12 cellular contexts compared by ENCODE assay signal in the genomic region with DNA sequence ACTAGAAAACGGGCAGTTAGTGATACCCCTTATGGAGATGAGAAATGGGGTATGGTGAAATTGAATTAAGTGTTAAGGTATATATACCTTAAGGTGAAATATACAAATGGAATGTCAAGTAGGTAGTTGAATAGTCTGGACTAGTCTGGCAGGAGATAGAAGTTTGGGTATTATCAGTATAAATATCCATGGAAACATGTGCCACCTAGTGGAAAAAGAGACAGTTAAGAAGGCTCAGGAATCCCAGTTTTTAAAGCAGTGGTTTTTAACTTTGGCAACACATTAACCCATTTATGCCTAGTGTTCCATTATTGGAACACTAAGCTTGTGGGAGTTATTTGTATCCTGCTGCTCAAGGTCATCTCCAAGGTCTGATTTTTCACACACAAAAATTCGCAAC. TPM values are rescaled to one million over a fixed set of nuclear protein-coding genes. Genes with fewer than 3 reads are reported as not detected.
DNase-seq lines count a peak whose midpoint lies in the region; ATAC-seq, FAIRE-seq and TF ChIP-seq lines count a peak whose summit lies in the region.
"Had no signal": no experiment of that assay in that cellular context is flagged by ENCODE, and none has a peak within 500 bp of the region (broad histone marks: within the 10 kb centered on the region; RNA-seq: fewer than 3 reads in every experiment).

No MANE protein-coding gene starts in this region.

- H3K36me3 Mint-ChIP-seq in activated CD4-positive, alpha-beta memory T cell treated with anti-CD3 and anti-CD28 coated beads for 36 hours = peaks cover 55% of the 10 kb centered on the region

- H3K4me3 Mint-ChIP-seq in activated CD4-positive, alpha-beta memory T cell treated with anti-CD3 and anti-CD28 coated beads for 36 hours = no peak overlapping the region
- H3K4me3 Mint-ChIP-seq: activated naive CD8-positive, alpha-beta T cell treated with anti-CD3 and anti-CD28 coated beads, Interleukin-2, amount 10 ng/mL, durations not matched to agents 7 days and 5 days; mesothelial cell of epicardium had no signal

- H3K9me3 Mint-ChIP-seq in activated CD4-positive, alpha-beta memory T cell treated with anti-CD3 and anti-CD28 coated beads for 36 hours = no peaks in the 10 kb centered on the region
- H3K9me3 Mint-ChIP-seq: mesothelial cell of epicardium had no signal

- peak in 1 of 2 experiments; percentile 79; a peak in 3 of 6 replicates for ATAC-seq in A549
- ATAC-seq in HG02610 (IDR thresholded peaks at IDR 0.05; ENCODE audit: unreplicated experiment) = no peak
- ATAC-seq in GM21576 (IDR thresholded peaks at IDR 0.05; ENCODE audit: unreplicated experiment) = no peak
- ATAC-seq: esophagus mucosa had no signal

- no peaks in the 10 kb centered on the region for H3K4me1 ChIP-seq in A549

- intact Hi-C loops in posterior vena cava (cut with DNase I) = no loop called here
- intact Hi-C loops in activated CD4-positive, alpha-beta memory T cell treated with anti-CD3 and anti-CD28 coated beads for 36 hours (cut with micrococcal nuclease) = no loop called here

- TF ChIP-seq CTCF in A549 (IDR thresholded peaks at IDR 0.05) (peak; percentile 41; the same call in 2 of the 3 replicates), fibroblast of villous mesenchyme (IDR thresholded peaks at IDR 0.05; ENCODE audit: insufficient read depth, low read depth, low read length) (peak; percentile 33)

- no peak overlapping the region for H3K4me2 ChIP-seq in A549

- H3K4me3 ChIP-seq in A549 = no peak overlapping the region
- H3K4me3 ChIP-seq in fibroblast of villous mesenchyme (ENCODE audit: low read depth, low read length) = no peak overlapping the region

- TF ChIP-seq POLR2A in A549 (IDR thresholded peaks at IDR 0.05; ENCODE audit: low read length) (no peak), GM12891 (IDR thresholded peaks at IDR 0.05; ENCODE audit: low read depth, low read length) (no peak)

- no peak overlapping the region for H3K27ac Mint-ChIP-seq in activated CD4-positive, alpha-beta memory T cell treated with anti-CD3 and anti-CD28 coated beads for 36 hours
- H3K27ac Mint-ChIP-seq: activated naive CD8-positive, alpha-beta T cell treated with anti-CD3 and anti-CD28 coated beads, Interleukin-2, amount 10 ng/mL, durations not matched to agents 7 days and 5 days; mesothelial cell of epicardium had no signal

- DNase-seq in A549 (ENCODE audit: low read depth in 1 of 2, low spot score in 1 of 2) (peak; percentile 7), GM12891 (ENCODE audit: insufficient read length, low spot score) (no peak), SK-MEL-5 (ENCODE audit: low read depth, low spot score) (peak; percentile 42), fibroblast of villous mesenchyme (ENCODE audit: low read depth) (peak; percentile 13), posterior vena cava (ENCODE audit: low spot score) (no peak)
- no peak for DNase-seq in activated CD4-positive, alpha-beta memory T cell treated with anti-CD3 and anti-CD28 coated beads for 36 hours
- DNase-seq: activated CD4-positive, alpha-beta T cell treated with anti-CD3 and anti-CD28 coated beads for 48 hours; activated naive CD8-positive, alpha-beta T cell treated with anti-CD3 and anti-CD28 coated beads, Interleukin-2, amount 10 ng/mL, durations not matched to agents 7 days and 5 days had no signal

- TF ChIP-seq EP300 in A549 (IDR thresholded peaks at IDR 0.05) = no peak

- no peaks in the 10 kb centered on the region for H3K9me3 ChIP-seq in A549

- no peaks in the 10 kb centered on the region for H3K27me3 Mint-ChIP-seq in activated CD4-positive, alpha-beta memory T cell treated with anti-CD3 and anti-CD28 coated beads for 36 hours
- H3K27me3 Mint-ChIP-seq: activated naive CD8-positive, alpha-beta T cell treated with anti-CD3 and anti-CD28 coated beads, Interleukin-2, amount 10 ng/mL, durations not matched to agents 7 days and 5 days had no signal

- peak; percentile 22 to 48; a peak in 2 of 5 replicates for TF ChIP-seq RAD21 in A549 (conservative IDR thresholded peaks at IDR 0.05 in 1 of 2, IDR thresholded peaks at IDR 0.05 in 1 of 2)

- no peak overlapping the region for H3K27ac ChIP-seq in A549

- CTCF ChIA-PET in A549 (lab: Yijun Ruan, JAX) = interaction anchor here (0.7 to 2.0 kb wide), 4 partner anchors 11 to 125 kb away, joined by 3 to 6 read pairs (median 4); no protein-coding TSS in a partner anchor
- CTCF ChIA-PET in activated CD4-positive, alpha-beta memory T cell treated with anti-CD3 and anti-CD28 coated beads for 36 hours (lab: Charles Lee) = no interaction called here

- POLR2A ChIA-PET in A549 (lab: Yijun Ruan, JAX) = no interaction called here
- POLR2A ChIA-PET in activated CD4-positive, alpha-beta memory T cell treated with anti-CD3 and anti-CD28 coated beads for 36 hours (lab: Charles Lee) = no interaction called here

- FAIRE-seq in A549 (lab: Jason Lieb, UNC) = no peak
- peak; percentile 20 for FAIRE-seq in GM12891 (lab: Jason Lieb, UNC)

- peaks cover 5% of the 10 kb centered on the region for H3K4me1 Mint-ChIP-seq in activated CD4-positive, alpha-beta memory T cell treated with anti-CD3 and anti-CD28 coated beads for 36 hours (ENCODE audit: low read depth)
- H3K4me1 Mint-ChIP-seq: mesothelial cell of epicardium had no signal

- in situ Hi-C loops in SK-MEL-5 (cut with HindIII; ENCODE audit: low pct_unique_long_range_greater_than_20kb, low sequenced_read_pairs) = no loop called here

- 95% methylated on average over 2 of the region's 2 CpGs for WGBS in A549 (ENCODE audit: missing lambda C conversion rate)

TF ChIP-seq in A549, 52 proteins besides CTCF, POLR2A, EP300 and RAD21 (continues in another document):
- TF ChIP-seq MYC (IDR thresholded peaks at IDR 0.05; ENCODE audit: borderline replicate concordance, low read length) (no peak), SREBF2 (IDR thresholded peaks at IDR 0.05) (no peak), HDAC2 (IDR thresholded peaks at IDR 0.05) (no peak), FOSB (CRISPR knock-in tag; IDR thresholded peaks at IDR 0.05) (no peak), PHF8 (IDR thresholded peaks at IDR 0.05; ENCODE audit: borderline replicate concordance, low read depth) (no peak), NPAS2 (CRISPR knock-in tag; IDR thresholded peaks at IDR 0.05; ENCODE audit: borderline replicate concordance) (no peak), ZNF302 (CRISPR knock-in tag; IDR thresholded peaks at IDR 0.05) (no peak), ZFP36 (IDR thresholded peaks at IDR 0.05; ENCODE audit: borderline replicate concordance, partially characterized antibody) (no peak), KDM5A (IDR thresholded peaks at IDR 0.05) (no peak), ZC3H11A (IDR thresholded peaks at IDR 0.05) (no peak), ESRRA (IDR thresholded peaks at IDR 0.05; ENCODE audit: borderline replicate concordance, low read length) (no peak), HOXB13 (CRISPR knock-in tag; IDR thresholded peaks at IDR 0.05; ENCODE audit: low read depth) (no peak), RCOR1 (IDR thresholded peaks at IDR 0.05; ENCODE audit: low read depth, low read length) (no peak), KDM1A (IDR thresholded peaks at IDR 0.05; ENCODE audit: low read depth) (no peak), EHMT2 (IDR thresholded peaks at IDR 0.05; ENCODE audit: low read depth) (no peak)

TF ChIP-seq in GM12891, 5 proteins besides CTCF, POLR2A, EP300 and RAD21:
- TF ChIP-seq POU2F2 (IDR thresholded peaks at IDR 0.05; ENCODE audit: low read depth, low read length) = no peak
- TF ChIP-seq SPI1 (IDR thresholded peaks at IDR 0.05; ENCODE audit: low read depth, low read length) = no peak
- no peak for TF ChIP-seq TAF1 (IDR thresholded peaks at IDR 0.05; ENCODE audit: low read depth, low read length)
- TF ChIP-seq POLR2AphosphoS5 (IDR thresholded peaks at IDR 0.05; ENCODE audit: low read depth, low read length) = no peak
- no peak for TF ChIP-seq PAX5 (IDR thresholded peaks at IDR 0.05; ENCODE audit: insufficient read depth, low read length, severe bottlenecking)

RNA-seq across cellular contexts. Expression of a gene that starts 38.6 kb away (rescaled TPM):
- not detected in 2 replicates for polyA plus RNA-seq in A549 (2011; rRNA removed)
- not detected in 2 replicates for polyA plus RNA-seq in A549 (2012; cell fraction: cytosol; rRNA removed)
- polyA plus RNA-seq in A549 (2012; cell fraction: nucleus; rRNA removed) = not detected in 2 replicates
- polyA plus RNA-seq in A549 (2017; fragmentation: RNase III; extraction: RNeasy Plus Mini Kit Qiagen cat#74134 plus additional on column Dnase treatment) = not detected in 3 replicates
- polyA minus RNA-seq in A549 (2011; rRNA and poly(A)+ RNA removed) = not detected in 2 replicates
- not detected for polyA plus RNA-seq in GM12891 (2012; ENCODE audit: low read depth, missing spikeins)
- not detected in 2 replicates for total RNA-seq in SK-MEL-5 (2014; rRNA removed; shearing (Covaris generic))
- polyA plus RNA-seq in SK-MEL-5 (2015; cell fraction: cytosol; rRNA removed) = not detected in 2 replicates
- polyA plus RNA-seq in SK-MEL-5 (2015; cell fraction: nucleus; rRNA removed) = not detected in 2 replicates
- not detected in 2 replicates for total RNA-seq in fibroblast of villous mesenchyme
- total RNA-seq in posterior vena cava = not detected
- not detected for total RNA-seq in activated CD4-positive, alpha-beta memory T cell treated with anti-CD3 and anti-CD28 coated beads for 36 hours
- total RNA-seq: activated naive CD8-positive, alpha-beta T cell treated with anti-CD3 and anti-CD28 coated beads, Interleukin-2, amount 10 ng/mL, durations not matched to agents 7 days and 5 days; esophagus mucosa; mesothelial cell of epicardium had no signal

Comparison
In these comparisons a context has a peak if more than half of its experiments do, and no peak if none do; other contexts are left out.
1. DNase-seq: peak in A549 (2 of 2), SK-MEL-5 (single experiment) and fibroblast of villous mesenchyme (single experiment); none in GM12891 (single experiment), posterior vena cava (single experiment) and activated CD4-positive, alpha-beta memory T cell treated with anti-CD3 and anti-CD28 coated beads for 36 hours (single experiment).